In genomic region chr13:104086759-104087158, GRCh38 we compare ENCODE assay signal across 21 cellular contexts.
A peak's percentile ranks its signal among the peaks of the same experiment; 100 is the strongest.
DNase-seq lines count a peak whose midpoint lies in the region; ATAC-seq and TF ChIP-seq lines count a peak whose summit lies in the region.
"Had no signal": no experiment of that assay in that cellular context is flagged by ENCODE, and none has a peak within 500 bp of the region (broad histone marks: within the 10 kb centered on the region; RNA-seq: fewer than 3 reads in every experiment).

No MANE protein-coding gene starts in this region.

- no peaks in the 10 kb centered on the region for H3K27me3 ChIP-seq in BJ (ENCODE audit: control insufficient read depth, insufficient read depth, low read length)
- H3K27me3 ChIP-seq: SJSA1 had no signal

- CTCF ChIA-PET in BJ (lab: Yijun Ruan, JAX): no interaction called here

- peaks cover 17% of the 10 kb centered on the region for H3K9me3 Mint-ChIP-seq in activated T-cell treated with anti-CD3 and anti-CD28 coated beads, Interleukin-2, amount 50 U/mL, for 4 hours

- TF ChIP-seq CTCF in BJ (IDR thresholded peaks at IDR 0.05; ENCODE audit: insufficient read depth, low read depth, low read length) (no peak), cardiac fibroblast (IDR thresholded peaks at IDR 0.05; ENCODE audit: low read depth, low read length) (no peak), fibroblast of the aortic adventitia (IDR thresholded peaks at IDR 0.05; ENCODE audit: insufficient read depth, low read length) (no peak)

- no peaks in the 10 kb centered on the region for H3K36me3 Mint-ChIP-seq in activated T-cell treated with anti-CD3 and anti-CD28 coated beads, Interleukin-2, amount 50 U/mL, for 4 hours (ENCODE audit: insufficient read depth)
- H3K36me3 Mint-ChIP-seq: CD14-positive monocyte had no signal

- POLR2A ChIA-PET in BJ (lab: Charles Lee): no interaction called here

- DNase-seq in BJ (ENCODE audit: low read depth): peak; percentile 18
- peak; percentile 34 for DNase-seq in OCI-M1 (lab: John Stamatoyannopoulos, UW)
- peak; percentile 42 to 58 for DNase-seq in cardiac fibroblast (ENCODE audit: low read depth in 2 of 2)
- DNase-seq in fibroblast of the aortic adventitia (ENCODE audit: low read depth): peak; percentile 21
- no peak for DNase-seq in stimulated activated naive CD8-positive, alpha-beta T cell treated with anti-CD3 and anti-CD28 coated beads, Interleukin-15, Interleukin-2, amounts not matched to agents 100 U/mL and 50 U/mL, for 24 hours
- no peak for DNase-seq in activated T-cell treated with anti-CD3 and anti-CD28 coated beads, Interleukin-2, amount 50 U/mL, for 4 hours
- DNase-seq: Calu3, DMS153, NCI-H1092, NCI-H1417 treated with DMSO at 0.1 percent for 48 hours, NCI-H1694 treated with DMSO at 0.1 percent for 48 hours, NCI-H2081, NCI-H2227 treated with DMSO at 0.1 percent for 48 hours, NCI-H510A, NCI-H69, Right ventricle myocardium superior had no signal

- no peaks in the 10 kb centered on the region for H3K36me3 ChIP-seq in BJ (ENCODE audit: control insufficient read depth, insufficient read depth, low read length)
- H3K36me3 ChIP-seq: SJSA1 had no signal

- H3K4me1 Mint-ChIP-seq in activated T-cell treated with anti-CD3 and anti-CD28 coated beads, Interleukin-2, amount 50 U/mL, for 4 hours (ENCODE audit: low read depth): no peaks in the 10 kb centered on the region
- H3K4me1 Mint-ChIP-seq: B cell, CD14-positive monocyte had no signal

- H3K4me3 Mint-ChIP-seq in activated T-cell treated with anti-CD3 and anti-CD28 coated beads, Interleukin-2, amount 50 U/mL, for 4 hours: no peak overlapping the region
- H3K4me3 Mint-ChIP-seq: B cell, CD14-positive monocyte had no signal

- H3K4me3 ChIP-seq in BJ (ENCODE audit: low read depth, low read length): no peak overlapping the region
- H3K4me3 ChIP-seq in cardiac fibroblast (replicated peaks in 1 of 2; ENCODE audit: low read depth in 2 of 2, low read length in 2 of 2): no peak overlapping the region
- H3K4me3 ChIP-seq in fibroblast of the aortic adventitia (ENCODE audit: low read depth, low read length): no peak overlapping the region
- H3K4me3 ChIP-seq: SJSA1 had no signal

- no peak for ATAC-seq in stimulated activated naive CD8-positive, alpha-beta T cell treated with anti-CD3 and anti-CD28 coated beads, Interleukin-15, Interleukin-2, amounts not matched to agents 100 U/mL and 50 U/mL, for 24 hours
- ATAC-seq in GM21576 (IDR thresholded peaks at IDR 0.05; ENCODE audit: unreplicated experiment) (no peak), GM18511 (IDR thresholded peaks at IDR 0.05; ENCODE audit: unreplicated experiment) (no peak)
- ATAC-seq in activated T-cell treated with anti-CD3 and anti-CD28 coated beads, Interleukin-2, amount 50 U/mL, for 4 hours: no peak

- no peaks in the 10 kb centered on the region for H3K27me3 Mint-ChIP-seq in activated T-cell treated with anti-CD3 and anti-CD28 coated beads, Interleukin-2, amount 50 U/mL, for 4 hours (ENCODE audit: low read depth)
- H3K27me3 Mint-ChIP-seq: B cell had no signal

Comparison
In these comparisons a context has a peak if more than half of its experiments do, and no peak if none do; other contexts are left out.
1. DNase-seq: peak in BJ (single experiment), OCI-M1 (single experiment), cardiac fibroblast (2 of 2) and fibroblast of the aortic adventitia (single experiment); none in stimulated activated naive CD8-positive, alpha-beta T cell treated with anti-CD3 and anti-CD28 coated beads, Interleukin-15, Interleukin-2, amounts not matched to agents 100 U/mL and 50 U/mL, for 24 hours (single experiment) and activated T-cell treated with anti-CD3 and anti-CD28 coated beads, Interleukin-2, amount 50 U/mL, for 4 hours (single experiment).